Comparison of ENCODE assay signal across 8 cellular contexts in genomic region chr17:64506576-64507417, GRCh38. TPM values are rescaled to one million over a fixed set of nuclear protein-coding genes. Genes with fewer than 3 reads are reported as not detected.
DNase-seq lines count a peak whose midpoint lies in the region; TF ChIP-seq lines count a peak whose summit lies in the region.

Gene CEP95 (plus strand): TSS chr17:64506977. CDS start chr17:64507098, 121 bp downstream.

- H3K9me3 Mint-ChIP-seq in HFFc6, result peaks cover 9% of the 10 kb centered on the region; the same call in 1 of the 2 replicates

- TF ChIP-seq CTCF in HFFc6 (IDR thresholded peaks at IDR 0.05) (no peak), SK-N-SH (IDR thresholded peaks at IDR 0.05) (no peak), ovary (IDR thresholded peaks at IDR 0.05) (peak in 2 of 3 donors; percentile 5 to 10), thyroid gland (IDR thresholded peaks at IDR 0.05) (no peak)

- CTCF ChIA-PET in SK-N-SH (lab: Yijun Ruan, JAX), result interaction anchor here (0.6 to 13.6 kb wide), 14 partner anchors 9 to 230 kb away, joined by 3 to 122 read pairs (median 5); partner anchors contain the start of gene POLG2

- H2AFZ ChIP-seq in SK-N-SH (ENCODE audit: low read depth), result peak within 1 kb of the TSS; percentile 56; the same call in 1 of the 2 replicates

- peaks cover 64% of the 10 kb centered on the region for H3K36me3 Mint-ChIP-seq in HFFc6 (ENCODE audit: low read depth)

- peaks cover 63% of the 10 kb centered on the region for H4K20me1 ChIP-seq in SK-N-SH (ENCODE audit: insufficient read depth)

- peak within 1 kb of the TSS; percentile 100 for H3K9ac ChIP-seq in SK-N-SH

- H3K27me3 ChIP-seq in SK-N-SH (ENCODE audit: insufficient read depth), result no peaks in the 10 kb centered on the region
- H3K27me3 ChIP-seq in ovary, result no peaks in the 10 kb centered on the region
- no peaks in the 10 kb centered on the region for H3K27me3 ChIP-seq in thyroid gland

- intact Hi-C loops in ovary (cut with DNase I), result no loop called here
- intact Hi-C loops in thyroid gland (cut with DNase I), result no loop called here

- peaks cover 44% of the 10 kb centered on the region for H3K4me1 Mint-ChIP-seq in HFFc6 (ENCODE audit: low read depth)

- no peak for TF ChIP-seq RAD21 in SK-N-SH (IDR thresholded peaks at IDR 0.05; ENCODE audit: low read length)

- H3K9me3 ChIP-seq in SK-N-SH (no peaks in the 10 kb centered on the region), ovary (no peaks in the 10 kb centered on the region), thyroid gland (no peaks in the 10 kb centered on the region)

- peak within 1 kb of the TSS; percentile 86 for H3K4me2 ChIP-seq in SK-N-SH

- H3K36me3 ChIP-seq in SK-N-SH (replicated peaks in 1 of 2; ENCODE audit: control insufficient read depth in 1 of 2, insufficient read depth in 2 of 2, low read length in 1 of 2) (peaks cover 65 to 67% of the 10 kb centered on the region in 2 experiments), ovary (no peaks in the 10 kb centered on the region), thyroid gland (peaks cover 50 to 51% of the 10 kb centered on the region in 2 donors)

- H3F3A ChIP-seq in SK-N-SH (replicated peaks; ENCODE audit: insufficient read depth), result peaks cover 41% of the 10 kb centered on the region

- H3K27ac ChIP-seq in SK-N-SH (ENCODE audit: low read depth in 2 of 2, low read length in 1 of 2) (peak within 1 kb of the TSS; percentile 98 to 100), ovary (peak within 1 kb of the TSS; percentile 97 to 99), thyroid gland (peak within 1 kb of the TSS; percentile 99 to 100 (median 100))

- POLR2A ChIA-PET in SK-N-SH (lab: Yijun Ruan, JAX), result interaction anchor here (0.6 to 4.1 kb wide), 24 partner anchors 8 to 679 kb away, joined by 3 to 140 read pairs (median 4); partner anchors contain the start of genes FTSJ3, POLG2, PSMC5 and SMARCD2

- no peaks in the 10 kb centered on the region for H3K9me2 ChIP-seq in SK-N-SH

- peak within 1 kb of the TSS; percentile 100 for H3K27ac Mint-ChIP-seq in HFFc6

- peak within 1 kb of the TSS; percentile 98 for H3K4me3 Mint-ChIP-seq in HFFc6

- DNase-seq in GM04504 (ENCODE audit: low read depth) (peak; percentile 94), HFFc6 (peak; percentile 98), NCI-H1092 (lab: John Stamatoyannopoulos, UW) (peak; percentile 95), SK-N-SH (peak; percentile 97), globus pallidus (ENCODE audit: low spot score) (peak; percentile 93), ovary (peak; percentile 97 to 98 (median 98)), thyroid gland (peak; percentile 94 to 96)
- peak; percentile 96 for DNase-seq in activated naive CD4-positive, alpha-beta T cell treated with anti-CD3 and anti-CD28 coated beads, Interleukin-2, amount 50 U/mL, for 16 hours

- 0% methylated on average over 70 of the region's 77 CpGs for whole genome bisulfite sequencing in SK-N-SH (ENCODE audit: low lambda C conversion rate)
- WGBS in ovary, 3 donors, result 0 to 1% (median 0%) methylated on average over 75 to 77 of the region's 77 CpGs
- 0 to 1% methylated on average over 44 to 50 of the region's 77 CpGs for WGBS in thyroid gland, 2 donors

- H3K4me3 ChIP-seq in SK-N-SH (ENCODE audit: low read depth in 2 of 2, low read length in 1 of 2) (peak within 1 kb of the TSS; percentile 74 to 96), ovary (peak within 1 kb of the TSS; percentile 99), thyroid gland (replicated peaks in 1 of 3) (peak within 1 kb of the TSS; percentile 94 to 99 (median 97))

- TF ChIP-seq EP300 in SK-N-SH (IDR thresholded peaks at IDR 0.05; ENCODE audit: borderline replicate concordance in 1 of 2, low read depth in 1 of 2, low read length in 1 of 2) (peak in 1 of 2 experiments; percentile 40; a peak in 1 of 4 replicates), ovary (IDR thresholded peaks at IDR 0.05) (no peak)

- H3K79me2 ChIP-seq in SK-N-SH (ENCODE audit: insufficient read depth), result peaks cover 93% of the 10 kb centered on the region

- H3K4me1 ChIP-seq in SK-N-SH (ENCODE audit: control insufficient read depth in 1 of 2, insufficient read depth in 2 of 2, low read depth in 1 of 2, low read length in 1 of 2) (peaks cover 22 to 30% of the 10 kb centered on the region in 2 experiments), ovary (ENCODE audit: insufficient read depth) (peaks cover 4% of the 10 kb centered on the region), thyroid gland (peaks cover 17 to 44% of the 10 kb centered on the region in 2 donors)

- peak; percentile 88 for TF ChIP-seq POLR2A in ovary (IDR thresholded peaks at IDR 0.05)
- TF ChIP-seq POLR2A in thyroid gland (IDR thresholded peaks at IDR 0.05), result peak in 1 of 2 donors; percentile 84

- H3K27me3 Mint-ChIP-seq in HFFc6 (ENCODE audit: insufficient read depth), result peaks cover 26% of the 10 kb centered on the region

TF ChIP-seq in SK-N-SH, 30 proteins besides CTCF, POLR2A, EP300 and RAD21 (continues in another document):
- TF ChIP-seq FOXJ3 (CRISPR knock-in tag; IDR thresholded peaks at IDR 0.05) (no peak), TEAD4 (IDR thresholded peaks at IDR 0.05; ENCODE audit: borderline replicate concordance, insufficient read depth) (no peak), USF2 (IDR thresholded peaks at IDR 0.05; ENCODE audit: borderline replicate concordance, low read depth, low read length) (peak; percentile 74), CHD2 (IDR thresholded peaks at IDR 0.05; ENCODE audit: low read length, partially characterized antibody) (peak; percentile 96), IRF3 (IDR thresholded peaks at IDR 0.05; ENCODE audit: low read depth, low read length) (no peak; the same call in 1 of the 2 replicates), PBX3 (IDR thresholded peaks at IDR 0.05) (peak; percentile 91), RCOR1 (IDR thresholded peaks at IDR 0.05; ENCODE audit: low read length) (peak; percentile 18), GABPA (IDR thresholded peaks at IDR 0.05; ENCODE audit: low read depth) (peak; percentile 79), MXI1 (IDR thresholded peaks at IDR 0.05; ENCODE audit: low read depth, low read length) (peak; percentile 83), SMC3 (IDR thresholded peaks at IDR 0.05; ENCODE audit: low read depth, low read length) (no peak), REST (IDR thresholded peaks at IDR 0.05; ENCODE audit: low read depth, low read length) (no peak), POLR2AphosphoS5 (IDR thresholded peaks at IDR 0.05; ENCODE audit: low read depth, low read length) (peak; percentile 91), YY1 (IDR thresholded peaks at IDR 0.05; ENCODE audit: low read depth) (peak; percentile 70)

RNA-seq across cellular contexts. Expression of gene CEP95, which starts in this region (rescaled TPM):
- total RNA-seq in HFFc6 (2021; fragmentation: NEBNext Ultra II Directional; extraction: Animal tissue kit (Norgen Biotek cat#: 25700)), result 10 to 100 TPM in 5 of 6 experiments, 1 to 10 TPM in 1; 9.0 to 13.0 (median 11.5) TPM
- polyA plus RNA-seq in SK-N-SH (2012; rRNA removed), result 30.8 and 40.1 TPM in 2 replicates
- 25.2 and 26.1 TPM in 2 replicates for polyA plus RNA-seq in SK-N-SH (2012; cell fraction: cytosol; rRNA removed)
- polyA plus RNA-seq in SK-N-SH (2012; cell fraction: nucleus; rRNA removed), result 96.9 and 165 TPM in 2 replicates
- total RNA-seq in ovary, result 10 to 100 TPM; 50.8 to 87.2 (median 65.6) TPM
- polyA plus RNA-seq in ovary, result 10 to 100 TPM; 44.5 to 45.8 TPM
- total RNA-seq in thyroid gland, result 10 to 100 TPM; 62.6 to 91.3 (median 75.8) TPM

Comparison
In these comparisons a context has a peak if more than half of its experiments do, and no peak if none do; other contexts are left out.
1. Peak in every context shown above with its lines: DNase-seq, H3K4me3 ChIP-seq and H3K27ac ChIP-seq.
2. CTCF ChIP-seq: peak in ovary (2 of 3); none in HFFc6 (single experiment), SK-N-SH (single experiment) and thyroid gland (0 of 6).